17 cellular contexts compared by ENCODE assay signal in the genomic region with DNA sequence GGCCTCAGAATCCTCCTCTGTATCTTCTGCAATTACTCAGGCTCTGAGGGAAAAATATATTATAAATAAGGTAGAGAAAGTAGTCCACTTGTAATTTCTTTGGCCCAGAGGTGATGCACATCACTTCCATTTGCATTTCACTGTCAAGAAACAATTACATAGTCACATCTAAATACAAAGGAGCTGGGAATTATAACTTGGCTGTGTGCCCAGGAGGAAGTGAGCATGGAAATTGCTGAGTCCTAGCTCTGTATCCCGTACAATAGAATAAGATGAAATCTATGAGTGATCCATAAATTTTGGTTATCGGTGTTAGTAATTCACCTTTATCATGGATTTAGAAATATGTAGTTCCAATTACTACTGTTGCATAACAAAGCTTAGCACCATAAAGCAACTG.
"Had no signal": no experiment of that assay in that cellular context is flagged by ENCODE, and none has a peak within 500 bp of the region (broad histone marks: within the 10 kb centered on the region; RNA-seq: fewer than 3 reads in every experiment).

No MANE protein-coding gene starts in this region.

- H3K27ac ChIP-seq: cardiac muscle cell, gastrocnemius medialis, heart right ventricle, sigmoid colon, VCaP had no signal

- H3K27me3 ChIP-seq: cardiac muscle cell, gastrocnemius medialis, heart right ventricle, sigmoid colon had no signal

- H3K4me3 ChIP-seq: cardiac muscle cell, gastrocnemius medialis, heart right ventricle, sigmoid colon had no signal

- H3K9me3 Mint-ChIP-seq: activated CD8-positive, alpha-beta T cell treated with anti-CD3 and anti-CD28 coated beads for 36 hours; activated naive CD8-positive, alpha-beta T cell treated with anti-CD3 and anti-CD28 coated beads, Interleukin-2, amount 50 U/mL, for 24 hours had no signal

- H3K27ac Mint-ChIP-seq: activated CD4-positive, alpha-beta T cell treated with anti-CD3 and anti-CD28 coated beads for 36 hours; activated CD8-positive, alpha-beta T cell treated with anti-CD3 and anti-CD28 coated beads for 36 hours; activated naive CD8-positive, alpha-beta T cell treated with anti-CD3 and anti-CD28 coated beads, Interleukin-2, amount 50 U/mL, for 24 hours; activated T-cell treated with anti-CD3 and anti-CD28 coated beads, Interleukin-2, amount 50 U/mL, for 72 hours; type B pancreatic cell had no signal

- H3K4me1 Mint-ChIP-seq: activated CD4-positive, alpha-beta T cell treated with anti-CD3 and anti-CD28 coated beads for 36 hours; activated naive CD8-positive, alpha-beta T cell treated with anti-CD3 and anti-CD28 coated beads, Interleukin-2, amount 50 U/mL, for 24 hours had no signal

- H3K4me3 Mint-ChIP-seq: activated CD4-positive, alpha-beta T cell treated with anti-CD3 and anti-CD28 coated beads for 36 hours; activated CD8-positive, alpha-beta T cell treated with anti-CD3 and anti-CD28 coated beads for 36 hours; activated naive CD8-positive, alpha-beta T cell treated with anti-CD3 and anti-CD28 coated beads, Interleukin-2, amount 50 U/mL, for 24 hours; activated T-cell treated with anti-CD3 and anti-CD28 coated beads, Interleukin-2, amount 50 U/mL, for 72 hours; type B pancreatic cell had no signal

- H3K9me3 ChIP-seq: gastrocnemius medialis, heart right ventricle, sigmoid colon had no signal

- H3K27me3 Mint-ChIP-seq: activated naive CD8-positive, alpha-beta T cell treated with anti-CD3 and anti-CD28 coated beads, Interleukin-2, amount 50 U/mL, for 24 hours; type B pancreatic cell had no signal

- DNase-seq: activated CD4-positive, alpha-beta T cell treated with anti-CD3 and anti-CD28 coated beads for 36 hours; activated CD8-positive, alpha-beta memory T cell treated with anti-CD3 and anti-CD28 coated beads, Interleukin-2, amount 50 U/mL, for 4 hours; activated CD8-positive, alpha-beta T cell treated with anti-CD3 and anti-CD28 coated beads for 36 hours; activated naive CD4-positive, alpha-beta T cell treated with Interleukin-2 at 50 U/mL for 16 hours; activated naive CD8-positive, alpha-beta T cell treated with anti-CD3 and anti-CD28 coated beads, Interleukin-2, amount 50 U/mL, for 24 hours; activated T-cell treated with anti-CD3 and anti-CD28 coated beads, Interleukin-2, amount 50 U/mL, for 72 hours; gastrocnemius medialis; heart right ventricle; islet precursor cell; left ventricle myocardium superior; sigmoid colon; stimulated activated CD4-positive, alpha-beta T cell treated with anti-CD3 and anti-CD28 coated beads, Interleukin-12 subunit alpha, Interleukin-12 subunit beta, amount 100 ng/mL, for 4 hours; stimulated activated naive CD4-positive, alpha-beta T cell; T1000 had no signal

- H3K36me3 ChIP-seq: cardiac muscle cell, gastrocnemius medialis, heart right ventricle, sigmoid colon had no signal

- ATAC-seq: activated CD4-positive, alpha-beta T cell treated with anti-CD3 and anti-CD28 coated beads for 36 hours; activated CD8-positive, alpha-beta T cell treated with anti-CD3 and anti-CD28 coated beads for 36 hours; activated naive CD8-positive, alpha-beta T cell treated with anti-CD3 and anti-CD28 coated beads, Interleukin-2, amount 50 U/mL, for 24 hours; activated T-cell treated with anti-CD3 and anti-CD28 coated beads, Interleukin-2, amount 50 U/mL, for 72 hours; gastrocnemius medialis; heart right ventricle; left ventricle myocardium superior had no signal

- H3K4me1 ChIP-seq: gastrocnemius medialis, heart right ventricle, sigmoid colon had no signal

- H3K36me3 Mint-ChIP-seq: type B pancreatic cell had no signal
